ENCODE assay signal across 28 cellular contexts in the genomic region with DNA sequence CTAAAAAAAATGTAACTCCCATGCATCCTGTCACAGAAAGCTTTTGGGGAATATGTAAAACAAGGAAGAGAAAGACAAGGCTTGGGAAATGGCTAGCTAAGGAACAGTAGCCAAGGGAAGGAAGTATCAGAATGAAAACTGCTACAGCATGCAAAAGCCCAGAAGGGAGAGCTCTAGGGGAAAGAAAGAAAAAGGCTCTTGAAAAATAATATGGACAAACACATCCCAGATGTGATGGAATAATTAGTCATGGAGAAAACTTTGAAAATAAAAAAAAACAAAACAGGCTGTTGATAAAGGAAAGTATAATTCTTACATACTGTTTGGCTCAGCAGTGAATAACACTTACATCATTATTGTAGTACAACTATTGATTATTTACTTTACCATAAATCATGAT. TPM values are rescaled to one million over a fixed set of nuclear protein-coding genes. Genes with fewer than 3 reads are reported as not detected.
DNase-seq lines count a peak whose midpoint lies in the region; ATAC-seq and TF ChIP-seq lines count a peak whose summit lies in the region.
"Had no signal": no experiment of that assay in that cellular context is flagged by ENCODE, and none has a peak within 500 bp of the region (broad histone marks: within the 10 kb centered on the region; RNA-seq: fewer than 3 reads in every experiment).

No MANE protein-coding gene starts in this region.

- peaks cover 0 to 6% (median 0%) of the 10 kb centered on the region in 4 donors for H3K9me3 ChIP-seq in sigmoid colon
- H3K9me3 ChIP-seq: esophagus squamous epithelium, right lobe of liver had no signal

- no peaks in the 10 kb centered on the region for H3K36me3 ChIP-seq in sigmoid colon
- H3K36me3 ChIP-seq: esophagus squamous epithelium, right lobe of liver had no signal

- ATAC-seq in activated CD4-positive, CD25-positive, alpha-beta regulatory T cell treated with anti-CD3 and anti-CD28 coated beads, Interleukin-2, amount 50 U/mL, for 24 hours: no peak
- ATAC-seq: effector memory CD8-positive, alpha-beta T cell; left ventricle myocardium superior had no signal

- H3K4me3 ChIP-seq in cardiac fibroblast (replicated peaks in 1 of 2; ENCODE audit: low read depth in 2 of 2, low read length in 2 of 2): no peak overlapping the region
- H3K4me3 ChIP-seq in fibroblast of villous mesenchyme (ENCODE audit: low read depth, low read length): no peak overlapping the region
- H3K4me3 ChIP-seq in sigmoid colon: no peak overlapping the region
- H3K4me3 ChIP-seq: esophagus squamous epithelium, right lobe of liver had no signal

- no peaks in the 10 kb centered on the region for H3K4me1 ChIP-seq in sigmoid colon
- H3K4me1 ChIP-seq: esophagus squamous epithelium, parathyroid adenoma, right lobe of liver had no signal

- no peak for TF ChIP-seq POLR2A in sigmoid colon (IDR thresholded peaks at IDR 0.05)

- DNase-seq in AG09319 (ENCODE audit: extremely low read depth, low read depth): peak; percentile 3
- DNase-seq in HS-5 (ENCODE audit: low read depth): peak; percentile 11
- DNase-seq in cardiac fibroblast (ENCODE audit: low read depth in 2 of 2): peak; percentile 59 to 62
- peak; percentile 51 for DNase-seq in fibroblast of villous mesenchyme (ENCODE audit: low read depth)
- DNase-seq in activated naive CD4-positive, alpha-beta T cell (lab: John Stamatoyannopoulos, UW): no peak
- no peak for DNase-seq in NCI-H526 treated with DMSO at 0.1 percent for 48 hours (lab: John Stamatoyannopoulos, UW)
- no peak for DNase-seq in sigmoid colon
- DNase-seq: activated naive CD4-positive, alpha-beta T cell treated with anti-CD3 and anti-CD28 coated beads for 36 hours; activated T-cell treated with anti-CD3 and anti-CD28 coated beads, Interleukin-2, amount 50 U/mL, for 48 hours; anterior cingulate cortex; CD4-positive, alpha-beta T cell; cerebellar nuclear complex; DMS153; effector memory CD8-positive, alpha-beta T cell; esophagus squamous epithelium; HFFc6; Kasumi-1; left ventricle myocardium superior; NCI-H1092 treated with DMSO at 0.1 percent for 48 hours; NCI-H2029 treated with DMSO at 0.1 percent for 48 hours; NCI-H226; OCI-M1; right lobe of liver; SHP77; stimulated activated CD4-positive, alpha-beta T cell treated with anti-CD3 and anti-CD28 coated beads, Interleukin-15, amount 100 ng/mL, for 24 hours; stimulated activated CD8-positive, alpha-beta memory T cell treated with anti-CD3 and anti-CD28 coated beads, Interleukin-4, amount 100 ng/mL, for 48 hours had no signal

- no peak overlapping the region for H3K27ac ChIP-seq in sigmoid colon
- H3K27ac ChIP-seq: esophagus squamous epithelium, parathyroid adenoma, right lobe of liver had no signal

- TF ChIP-seq CTCF in AG09319 (IDR thresholded peaks at IDR 0.05; ENCODE audit: low read depth, low read length) (peak; percentile 46), cardiac fibroblast (IDR thresholded peaks at IDR 0.05; ENCODE audit: low read depth, low read length) (peak; percentile 18), fibroblast of villous mesenchyme (IDR thresholded peaks at IDR 0.05; ENCODE audit: insufficient read depth, low read depth, low read length) (peak; percentile 18), sigmoid colon (IDR thresholded peaks at IDR 0.05) (no peak)

- intact Hi-C loops in sigmoid colon (cut with DNase I): no loop called here

- TF ChIP-seq EP300 in sigmoid colon (IDR thresholded peaks at IDR 0.05): no peak

- no peaks in the 10 kb centered on the region for H3K27me3 ChIP-seq in sigmoid colon
- H3K27me3 ChIP-seq: esophagus squamous epithelium, right lobe of liver had no signal

RNA-seq across cellular contexts. Expression of a gene that starts 47.9 kb away (rescaled TPM):
- 28.3 and 54.8 TPM in 2 replicates for total RNA-seq in fibroblast of villous mesenchyme
- 10 to 100 TPM in 2 of 4 donors, 1 to 10 TPM in 2; 5.5 to 18.9 (median 8.9) TPM for total RNA-seq in sigmoid colon
- polyA plus RNA-seq in sigmoid colon: 10 to 100 TPM in 1 of 3 donors, 1 to 10 TPM in 2; 1.8 to 16.1 (median 1.8) TPM
- total RNA-seq: activated naive CD4-positive, alpha-beta T cell treated with anti-CD3 and anti-CD28 coated beads for 36 hours; CD4-positive, alpha-beta T cell; HFFc6 had no signal

Comparison
In these comparisons a context has a peak if more than half of its experiments do, and no peak if none do; other contexts are left out.
1. DNase-seq: peak in AG09319 (single experiment), HS-5 (single experiment), cardiac fibroblast (2 of 2) and fibroblast of villous mesenchyme (single experiment); none in activated naive CD4-positive, alpha-beta T cell (0 of 4), NCI-H526 treated with DMSO at 0.1 percent for 48 hours (single experiment) and sigmoid colon (single experiment).
2. CTCF ChIP-seq: peak in AG09319 (single experiment), cardiac fibroblast (single experiment) and fibroblast of villous mesenchyme (single experiment); none in sigmoid colon (0 of 4).